15 cellular contexts compared by ENCODE assay signal in genomic region chr3:114445233-114445632, GRCh38.
A peak's percentile ranks its signal among the peaks of the same experiment; 100 is the strongest.
DNase-seq lines count a peak whose midpoint lies in the region; ATAC-seq and TF ChIP-seq lines count a peak whose summit lies in the region.
"Had no signal": no experiment of that assay in that cellular context is flagged by ENCODE, and none has a peak within 500 bp of the region (broad histone marks: within the 10 kb centered on the region; RNA-seq: fewer than 3 reads in every experiment).

No MANE protein-coding gene starts in this region.

- 0 out of 2 replicates have a peak overlapping the region, but pooled peaks have one; percentile 16 for H3K23ac ChIP-seq in IMR-90 (ENCODE audit: low read depth, low read length)

- no peak for TF ChIP-seq RAD21 in IMR-90 (IDR thresholded peaks at IDR 0.05; ENCODE audit: low read length)

- no peak overlapping the region for H3K9ac ChIP-seq in IMR-90 (ENCODE audit: low read depth, low read length)
- H3K9ac ChIP-seq: SK-N-SH had no signal

- no peak overlapping the region for H2BK20ac ChIP-seq in IMR-90 (ENCODE audit: low read depth, low read length)

- peaks cover 7% of the 10 kb centered on the region for H3K4me1 ChIP-seq in IMR-90 (ENCODE audit: control insufficient read depth, insufficient read depth, low read length)

- H3K79me1 ChIP-seq in IMR-90 (ENCODE audit: low read depth in 1 of 2, low read length in 2 of 2): peaks cover 16 to 24% of the 10 kb centered on the region in 2 experiments; a peak in 2 of 4 replicates

- POLR2A ChIA-PET in IMR-90 (lab: Charles Lee; ENCODE audit: unreplicated experiment): no interaction called here

- no peak overlapping the region for H2BK5ac ChIP-seq in IMR-90 (ENCODE audit: low read depth, low read length, poor library complexity, severe bottlenecking)

- no peak for TF ChIP-seq CTCF in IMR-90 (conservative IDR thresholded peaks at IDR 0.05; ENCODE audit: low read depth, low read length)

- no peak overlapping the region for H3K4me2 ChIP-seq in IMR-90 (ENCODE audit: low read depth, low read length)
- H3K4me2 ChIP-seq: PC-9, SK-N-SH had no signal

- H3K36me3 ChIP-seq in IMR-90 (ENCODE audit: control insufficient read depth, insufficient read depth, low read length): no peaks in the 10 kb centered on the region

- no peak overlapping the region for H3K4ac ChIP-seq in IMR-90 (ENCODE audit: low read depth, low read length)

- no peak overlapping the region for H4K5ac ChIP-seq in IMR-90 (ENCODE audit: low read depth, low read length)

- CTCF ChIA-PET in IMR-90 (lab: Yijun Ruan, JAX): interaction anchor here (0.5 to 1.0 kb wide), 2 partner anchors 10 to 27 kb away, joined by 4 to 6 read pairs; no protein-coding TSS in a partner anchor
- CTCF ChIA-PET in activated CD8-positive, alpha-beta memory T cell treated with anti-CD3 and anti-CD28 coated beads, Interleukin-2, amount 10 ng/mL, durations not matched to agents 7 days and 5 days (lab: Charles Lee): interaction anchor here (1.0 kb wide), 1 partner anchor 16 kb away, joined by 3 read pairs; no protein-coding TSS in a partner anchor

- no peak overlapping the region for H3K4me3 Mint-ChIP-seq in activated CD8-positive, alpha-beta memory T cell treated with anti-CD3 and anti-CD28 coated beads, Interleukin-2, amount 10 ng/mL, durations not matched to agents 7 days and 5 days
- H3K4me3 Mint-ChIP-seq: CD14-positive monocyte had no signal

- no peaks in the 10 kb centered on the region for H3K27me3 Mint-ChIP-seq in activated CD8-positive, alpha-beta memory T cell treated with anti-CD3 and anti-CD28 coated beads, Interleukin-2, amount 10 ng/mL, durations not matched to agents 7 days and 5 days

- no peak overlapping the region for H2AK9ac ChIP-seq in IMR-90 (replicated peaks; ENCODE audit: low read depth, low read length, poor library complexity)

- H3K4me1 Mint-ChIP-seq in activated CD8-positive, alpha-beta memory T cell treated with anti-CD3 and anti-CD28 coated beads, Interleukin-2, amount 10 ng/mL, durations not matched to agents 7 days and 5 days: no peaks in the 10 kb centered on the region
- H3K4me1 Mint-ChIP-seq: CD14-positive monocyte had no signal

- TF ChIP-seq POLR2A in IMR-90 (IDR thresholded peaks at IDR 0.05; ENCODE audit: low read depth, low read length): no peak

- H3K9me3 ChIP-seq in IMR-90 (ENCODE audit: control insufficient read depth, insufficient read depth, low read length): no peaks in the 10 kb centered on the region
- H3K9me3 ChIP-seq: SK-N-SH had no signal

- peaks cover 7% of the 10 kb centered on the region; the same call in 1 of the 2 replicates for H4K20me1 ChIP-seq in IMR-90 (ENCODE audit: insufficient read depth, low read length)

- DNase-seq in EH (ENCODE audit: low read depth): peak; percentile 55
- peak; percentile 13 for DNase-seq in IMR-90
- DNase-seq in astrocyte of the hippocampus (ENCODE audit: low read depth, low spot score): peak; percentile 31
- peak; percentile 60 for DNase-seq in kidney tubule cell (ENCODE audit: low spot score)
- no peak for DNase-seq in activated CD8-positive, alpha-beta memory T cell treated with anti-CD3 and anti-CD28 coated beads, Interleukin-2, amount 10 ng/mL, durations not matched to agents 7 days and 5 days
- DNase-seq in NCI-H1694 treated with DMSO at 0.1 percent for 48 hours (lab: John Stamatoyannopoulos, UW): no peak
- DNase-seq in foreskin melanocyte: no peak
- DNase-seq: GDM1, NCI-H2171, NCI-H774, PC-9, SK-N-SH had no signal

- H2AK5ac ChIP-seq in IMR-90 (ENCODE audit: low read depth, low read length): no peak overlapping the region; the same call in 1 of the 2 replicates

- no CpG with 5 or more reads among the region's 2 CpGs for WGBS in IMR-90 (ENCODE audit: extremely low coverage in 2 of 2, insufficient read length in 1 of 2), 2 experiments

- no peak overlapping the region for H3K27ac ChIP-seq in IMR-90 (ENCODE audit: insufficient read depth, low read length)
- H3K27ac ChIP-seq: PC-9 had no signal

- no peak overlapping the region for H4K91ac ChIP-seq in IMR-90 (ENCODE audit: insufficient read depth, low read depth, low read length)

- no peak overlapping the region for H2AFZ ChIP-seq in IMR-90 (replicated peaks; ENCODE audit: low read length, poor library complexity)
- H2AFZ ChIP-seq: PC-9 had no signal

- ATAC-seq in IMR-90 (ENCODE audit: low read depth) (no peak), SK-N-SH treated with all-trans-retinoic acid at 6 μM for 48 hours (no peak)
- no peak for ATAC-seq in activated CD8-positive, alpha-beta memory T cell treated with anti-CD3 and anti-CD28 coated beads, Interleukin-2, amount 10 ng/mL, durations not matched to agents 7 days and 5 days
- ATAC-seq: Right ventricle myocardium inferior had no signal

- peaks cover 8% of the 10 kb centered on the region for H3K9me1 ChIP-seq in IMR-90 (ENCODE audit: insufficient read depth, low read length)

- H3K9me3 Mint-ChIP-seq in activated CD8-positive, alpha-beta memory T cell treated with anti-CD3 and anti-CD28 coated beads, Interleukin-2, amount 10 ng/mL, durations not matched to agents 7 days and 5 days (ENCODE audit: low read depth): no peaks in the 10 kb centered on the region
- H3K9me3 Mint-ChIP-seq: CD14-positive monocyte had no signal

- no peak overlapping the region for H2BK120ac ChIP-seq in IMR-90 (ENCODE audit: low read depth, low read length)

- in situ Hi-C loops in IMR-90 (cut with MboI; ENCODE audit: low sequenced_read_pairs): no loop called here

- no peak overlapping the region for H4K8ac ChIP-seq in IMR-90 (ENCODE audit: low read depth in 2 of 2, low read length in 2 of 2)

- H3K27me3 ChIP-seq in IMR-90 (ENCODE audit: control insufficient read depth, insufficient read depth, low read length): no peaks in the 10 kb centered on the region

- no peaks in the 10 kb centered on the region for H3K36me3 Mint-ChIP-seq in activated CD8-positive, alpha-beta memory T cell treated with anti-CD3 and anti-CD28 coated beads, Interleukin-2, amount 10 ng/mL, durations not matched to agents 7 days and 5 days
- H3K36me3 Mint-ChIP-seq: CD14-positive monocyte had no signal

- BruUV-seq in IMR-90 (replicated peaks; lab: Mats Ljungman, UMichigan): no TSS peak

- no peak overlapping the region for H3K56ac ChIP-seq in IMR-90 (ENCODE audit: extremely low read depth, insufficient read depth, low read length)

- H2BK15ac ChIP-seq in IMR-90 (ENCODE audit: low read depth, low read length): no peak overlapping the region

- no peak overlapping the region for H3K18ac ChIP-seq in IMR-90 (ENCODE audit: low read depth, low read length)

- dilution Hi-C loops in IMR-90 (cut with HindIII; ENCODE audit: low sequenced_read_pairs, unreplicated experiment): no loop called here

- intact Hi-C loops in IMR-90 (cut with micrococcal nuclease): no loop called here

- no peak overlapping the region for H3K4me3 ChIP-seq in IMR-90 (ENCODE audit: insufficient read depth, low read depth, low read length)
- H3K4me3 ChIP-seq: PC-9 had no signal

- H3K27ac Mint-ChIP-seq in activated CD8-positive, alpha-beta memory T cell treated with anti-CD3 and anti-CD28 coated beads, Interleukin-2, amount 10 ng/mL, durations not matched to agents 7 days and 5 days: no peak overlapping the region
- H3K27ac Mint-ChIP-seq: CD14-positive monocyte had no signal

- H3K14ac ChIP-seq in IMR-90 (replicated peaks; ENCODE audit: low read depth, low read length): no peak overlapping the region

TF ChIP-seq in IMR-90, 13 proteins besides CTCF, POLR2A, EP300 and RAD21:
- TF ChIP-seq CHD1 (IDR thresholded peaks at IDR 0.05; ENCODE audit: low read depth, low read length) (no peak), SMC3 (IDR thresholded peaks at IDR 0.05; ENCODE audit: low read depth, low read length) (no peak), FOS (IDR thresholded peaks at IDR 0.05; ENCODE audit: low read depth, low read length) (no peak), RFX5 (IDR thresholded peaks at IDR 0.05; ENCODE audit: low read depth, low read length) (no peak), CEBPB (IDR thresholded peaks at IDR 0.05; ENCODE audit: low read depth, low read length) (no peak), MXI1 (IDR thresholded peaks at IDR 0.05; ENCODE audit: borderline replicate concordance, low read depth, low read length) (no peak), ELK1 (IDR thresholded peaks at IDR 0.05; ENCODE audit: borderline replicate concordance, low read depth, low read length) (no peak), BHLHE40 (IDR thresholded peaks at IDR 0.05; ENCODE audit: low read depth, low read length) (no peak)

TF ChIP-seq in SK-N-SH treated with all-trans-retinoic acid at 6 μM for 48 hours, 23 proteins besides CTCF, POLR2A, EP300 and RAD21 (continues in another document):
- TF ChIP-seq ISL1 (CRISPR knock-in tag; IDR thresholded peaks at IDR 0.05) (no peak), BACH2 (CRISPR knock-in tag; IDR thresholded peaks at IDR 0.05; ENCODE audit: borderline replicate concordance) (no peak), PATZ1 (CRISPR knock-in tag; IDR thresholded peaks at IDR 0.05; ENCODE audit: borderline replicate concordance) (no peak), PPARA (CRISPR knock-in tag; IDR thresholded peaks at IDR 0.05; ENCODE audit: borderline replicate concordance) (no peak), SNAI2 (CRISPR knock-in tag; IDR thresholded peaks at IDR 0.05) (no peak), GLIS3 (CRISPR knock-in tag; IDR thresholded peaks at IDR 0.05) (no peak), ZNF8 (CRISPR knock-in tag; IDR thresholded peaks at IDR 0.05) (no peak), ZNF70 (CRISPR knock-in tag; IDR thresholded peaks at IDR 0.05) (no peak), ARNTL (CRISPR knock-in tag; IDR thresholded peaks at IDR 0.05; ENCODE audit: borderline replicate concordance, low read depth) (no peak)

Comparison
In these comparisons a context has a peak if more than half of its experiments do, and no peak if none do; other contexts are left out.
1. DNase-seq: peak in EH (single experiment), IMR-90 (single experiment), astrocyte of the hippocampus (single experiment) and kidney tubule cell (single experiment); none in activated CD8-positive, alpha-beta memory T cell treated with anti-CD3 and anti-CD28 coated beads, Interleukin-2, amount 10 ng/mL, durations not matched to agents 7 days and 5 days (single experiment), NCI-H1694 treated with DMSO at 0.1 percent for 48 hours (single experiment) and foreskin melanocyte (single experiment).